ENCODE assay signal across 8 cellular contexts in the genomic region with DNA sequence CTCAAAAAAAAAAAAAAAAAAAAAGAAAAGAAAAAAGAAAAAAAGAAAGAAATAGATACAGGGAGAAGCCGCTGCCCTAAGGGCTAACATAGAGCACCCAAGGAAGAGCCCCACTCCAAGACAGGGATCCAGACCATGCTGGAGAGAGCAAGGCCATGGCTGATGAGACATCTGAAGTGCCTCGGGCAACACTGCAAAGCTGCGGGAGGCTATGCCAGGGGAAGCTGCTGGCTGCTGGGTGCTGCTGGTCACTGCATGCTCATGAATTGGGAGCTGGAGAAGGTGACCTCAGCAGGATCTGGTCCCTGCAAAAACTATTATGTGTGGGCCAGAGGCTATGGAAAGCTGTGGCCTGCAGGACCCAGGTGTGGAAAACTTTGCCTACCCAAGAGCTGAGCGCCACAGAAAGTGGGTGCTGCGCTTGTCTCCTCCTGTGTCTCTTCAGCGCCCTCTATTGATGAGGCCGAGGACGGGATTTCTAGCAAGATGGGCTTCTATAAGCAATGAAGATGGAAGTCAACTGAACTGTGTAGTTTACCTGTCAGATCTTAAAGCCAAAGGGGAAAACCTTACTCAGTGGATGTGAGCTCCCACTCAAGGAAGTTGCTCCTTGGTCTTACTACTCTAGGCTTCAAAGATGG. TPM values are rescaled to one million over a fixed set of nuclear protein-coding genes. Genes with fewer than 3 reads are reported as not detected.
A peak's percentile ranks its signal among the peaks of the same experiment; 100 is the strongest.
DNase-seq lines count a peak whose midpoint lies in the region; ATAC-seq, FAIRE-seq and TF ChIP-seq lines count a peak whose summit lies in the region.

No MANE protein-coding gene starts in this region.

- H3K4me3 ChIP-seq in A549 (no peak overlapping the region), right lobe of liver (no peak overlapping the region)

- peak; percentile 42 to 55; a peak in 3 of 5 replicates for TF ChIP-seq RAD21 in A549 (conservative IDR thresholded peaks at IDR 0.05 in 1 of 2, IDR thresholded peaks at IDR 0.05 in 1 of 2)

- H3K27me3 Mint-ChIP-seq in activated B cell treated with CpG ODN at 0.5 μM for 24 hours: peaks cover under 1% of the 10 kb centered on the region
- H3K27me3 Mint-ChIP-seq in central memory CD8-positive, alpha-beta T cell: no peaks in the 10 kb centered on the region

- TF ChIP-seq CTCF in A549 (IDR thresholded peaks at IDR 0.05) (peak; percentile 71), activated B cell treated with CpG ODN at 0.5 μM for 24 hours (IDR thresholded peaks at IDR 0.05) (no peak), right lobe of liver (IDR thresholded peaks at IDR 0.05) (peak; percentile 56 to 80 (median 76))

- DNase-seq in A549 (ENCODE audit: low read depth in 1 of 2, low spot score in 1 of 2): peak; percentile 53 to 80
- peak; percentile 11 for DNase-seq in GM18507 (ENCODE audit: extremely low spot score, insufficient read length, low read depth)
- DNase-seq in NCI-H345 (lab: John Stamatoyannopoulos, UW): peak; percentile 82
- DNase-seq in activated B cell treated with CpG ODN at 0.5 μM for 24 hours: no peak
- peak; percentile 59 to 61 for DNase-seq in central memory CD8-positive, alpha-beta T cell (ENCODE audit: low spot score in 2 of 2)
- peak in 2 of 3 donors; percentile 69 to 71 for DNase-seq in right lobe of liver
- peak; percentile 31 for DNase-seq in stimulated activated CD8-positive, alpha-beta memory T cell treated with anti-CD3 and anti-CD28 coated beads, Interleukin-15, amount 100 ng/mL, for 1 hour (ENCODE audit: low read depth)

- no peak for TF ChIP-seq POLR2A in A549 (IDR thresholded peaks at IDR 0.05; ENCODE audit: low read length)
- no peak for TF ChIP-seq POLR2A in right lobe of liver (IDR thresholded peaks at IDR 0.05)

- peaks cover 13% of the 10 kb centered on the region for H3K4me1 Mint-ChIP-seq in activated B cell treated with CpG ODN at 0.5 μM for 24 hours
- H3K4me1 Mint-ChIP-seq in central memory CD8-positive, alpha-beta T cell: peaks cover 10% of the 10 kb centered on the region

- no peaks in the 10 kb centered on the region for H3K36me3 ChIP-seq in right lobe of liver

- WGBS in A549 (ENCODE audit: missing lambda C conversion rate): 20% methylated on average over 8 of the region's 8 CpGs
- 17% methylated on average over 6 of the region's 8 CpGs for WGBS in right lobe of liver (ENCODE audit: insufficient coverage, low coverage, low lambda C conversion rate, missing lambda C conversion rate)

- intact Hi-C loops in activated B cell treated with CpG ODN at 0.5 μM for 24 hours (cut with micrococcal nuclease): loop anchor here (1.0 to 5.0 kb wide), 5 partner anchors 38 to 288 kb away; a partner anchor contains a TSS
- intact Hi-C loops in right lobe of liver (cut with DNase I): loop anchor here in 1 of 2 donors (10.0 kb wide), 1 partner anchor 94 kb away; a partner anchor contains a TSS

- POLR2A ChIA-PET in A549 (lab: Yijun Ruan, JAX) (interaction anchor here (0.6 to 1.2 kb wide), 2 partner anchors 18 to 41 kb away, joined by 3 to 4 read pairs; no protein-coding TSS in a partner anchor), activated B cell treated with CpG ODN at 0.5 μM for 24 hours (lab: Charles Lee) (interaction anchor here (0.7 to 1.5 kb wide), 3 partner anchors 17 to 77 kb away, joined by 3 to 7 read pairs (median 6); a partner anchor contains a TSS)

- H3K4me3 Mint-ChIP-seq in activated B cell treated with CpG ODN at 0.5 μM for 24 hours: no peak overlapping the region
- no peak overlapping the region for H3K4me3 Mint-ChIP-seq in central memory CD8-positive, alpha-beta T cell

- no peak overlapping the region for H3K27ac ChIP-seq in A549
- no peak overlapping the region for H3K27ac ChIP-seq in right lobe of liver

- ATAC-seq in A549 (peak; percentile 86 to 88), activated B cell treated with CpG ODN at 0.5 μM for 24 hours (ENCODE audit: low read depth) (peak; percentile 69), right lobe of liver (peak; percentile 77 to 83 (median 79)), HG02884 (IDR thresholded peaks at IDR 0.05; ENCODE audit: unreplicated experiment) (no peak)
- ATAC-seq in central memory CD8-positive, alpha-beta T cell (replicated peaks; ENCODE audit: extremely low read depth, poor library complexity, severe bottlenecking): peak; percentile 60

- H3K36me3 Mint-ChIP-seq in activated B cell treated with CpG ODN at 0.5 μM for 24 hours (ENCODE audit: low read depth): no peaks in the 10 kb centered on the region
- peaks cover 1% of the 10 kb centered on the region for H3K36me3 Mint-ChIP-seq in central memory CD8-positive, alpha-beta T cell (ENCODE audit: insufficient read depth)

- no peaks in the 10 kb centered on the region for H3K9me3 Mint-ChIP-seq in activated B cell treated with CpG ODN at 0.5 μM for 24 hours
- H3K9me3 Mint-ChIP-seq in central memory CD8-positive, alpha-beta T cell: no peaks in the 10 kb centered on the region

- no peak for FAIRE-seq in A549 (lab: Jason Lieb, UNC)
- peak; percentile 55 for FAIRE-seq in GM18507 (lab: Jason Lieb, UNC)

- no peak for TF ChIP-seq EP300 in A549 (IDR thresholded peaks at IDR 0.05)

- CTCF ChIA-PET in A549 (lab: Yijun Ruan, JAX) (interaction anchor here (0.7 to 57.7 kb wide), 35 partner anchors 9 to 350 kb away, joined by 3 to 1614 read pairs (median 5); a partner anchor contains a TSS), activated B cell treated with CpG ODN at 0.5 μM for 24 hours (lab: Charles Lee) (interaction anchor here (0.9 to 3.0 kb wide), 10 partner anchors 8 to 83 kb away, joined by 3 to 29 read pairs (median 4); a partner anchor contains a TSS)

- H3K4me1 ChIP-seq in A549 (0 out of 3 replicates have a peak, but pooled peaks cover 3% of the 10 kb centered on the region), right lobe of liver (no peaks in the 10 kb centered on the region)

- H3K9me3 ChIP-seq in A549 (no peaks in the 10 kb centered on the region), right lobe of liver (no peaks in the 10 kb centered on the region)

- no peak overlapping the region for H3K27ac Mint-ChIP-seq in activated B cell treated with CpG ODN at 0.5 μM for 24 hours
- no peak overlapping the region for H3K27ac Mint-ChIP-seq in central memory CD8-positive, alpha-beta T cell (ENCODE audit: low read depth)

- no peaks in the 10 kb centered on the region for H3K27me3 ChIP-seq in right lobe of liver

- H3K4me2 ChIP-seq in A549: peak overlapping the region; percentile 32; the same call in 1 of the 3 replicates

TF ChIP-seq in A549, 52 proteins besides CTCF, POLR2A, EP300 and RAD21 (continues in another document):
- TF ChIP-seq TP53 (CRISPR knock-in tag; IDR thresholded peaks at IDR 0.05) (no peak), KDM5A (IDR thresholded peaks at IDR 0.05) (no peak), HOXA7 (CRISPR knock-in tag; IDR thresholded peaks at IDR 0.05) (no peak), ZFP36 (IDR thresholded peaks at IDR 0.05; ENCODE audit: borderline replicate concordance, partially characterized antibody) (no peak)
- TF ChIP-seq, protein P1, sequence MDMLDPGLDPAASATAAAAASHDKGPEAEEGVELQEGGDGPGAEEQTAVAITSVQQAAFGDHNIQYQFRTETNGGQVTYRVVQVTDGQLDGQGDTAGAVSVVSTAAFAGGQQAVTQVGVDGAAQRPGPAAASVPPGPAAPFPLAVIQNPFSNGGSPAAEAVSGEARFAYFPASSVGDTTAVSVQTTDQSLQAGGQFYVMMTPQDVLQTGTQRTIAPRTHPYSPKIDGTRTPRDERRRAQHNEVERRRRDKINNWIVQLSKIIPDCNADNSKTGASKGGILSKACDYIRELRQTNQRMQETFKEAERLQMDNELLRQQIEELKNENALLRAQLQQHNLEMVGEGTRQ (IDR thresholded peaks at IDR 0.05): no peak

RNA-seq across cellular contexts. Expression of a gene that starts 17.3 kb away (rescaled TPM):
- polyA plus RNA-seq in A549 (2011; rRNA removed): 2.6 and 3.9 TPM in 2 replicates
- 5.3 and 7.1 TPM in 2 replicates for polyA plus RNA-seq in A549 (2012; cell fraction: cytosol; rRNA removed)
- polyA plus RNA-seq in A549 (2012; cell fraction: nucleus; rRNA removed): 16.3 and 21.2 TPM in 2 replicates
- 4.3 to 7.6 TPM (median 6.4 TPM) in 3 replicates for polyA plus RNA-seq in A549 (2017; fragmentation: RNase III; extraction: RNeasy Plus Mini Kit Qiagen cat#74134 plus additional on column Dnase treatment)
- 1.7 and 2.6 TPM in 2 replicates for polyA minus RNA-seq in A549 (2011; rRNA and poly(A)+ RNA removed)
- total RNA-seq in activated B cell treated with CpG ODN at 0.5 μM for 24 hours: 13.5 and 17.1 TPM in 2 replicates
- 1 to 10 TPM in 4 of 6 experiments, under 1 TPM in 2; 0.35 to 2.2 (median 1.1) TPM for total RNA-seq in right lobe of liver

RNA-seq across cellular contexts. Expression of a gene that starts 32.0 kb away (rescaled TPM):
- polyA plus RNA-seq in A549 (2011; rRNA removed): not detected in 2 replicates
- 0.01 and 0.06 TPM in 2 replicates for polyA plus RNA-seq in A549 (2012; cell fraction: cytosol; rRNA removed)
- polyA plus RNA-seq in A549 (2012; cell fraction: nucleus; rRNA removed): 0.11 and 0.13 TPM in 2 replicates
- polyA plus RNA-seq in A549 (2017; fragmentation: RNase III; extraction: RNeasy Plus Mini Kit Qiagen cat#74134 plus additional on column Dnase treatment): 0.03 TPM in 1 of 3 replicates, not detected in the others
- 0.10 TPM in 1 of 2 replicates, not detected in the other for polyA minus RNA-seq in A549 (2011; rRNA and poly(A)+ RNA removed)
- not detected in 2 replicates for total RNA-seq in activated B cell treated with CpG ODN at 0.5 μM for 24 hours
- total RNA-seq in right lobe of liver: not detected

RNA-seq across cellular contexts. Expression of a gene that starts 41.4 kb away (rescaled TPM):
- 11.0 and 12.2 TPM in 2 replicates for polyA plus RNA-seq in A549 (2011; rRNA removed)
- polyA plus RNA-seq in A549 (2012; cell fraction: cytosol; rRNA removed): 7.8 and 11.8 TPM in 2 replicates
- polyA plus RNA-seq in A549 (2012; cell fraction: nucleus; rRNA removed): 19.0 and 23.5 TPM in 2 replicates
- polyA plus RNA-seq in A549 (2017; fragmentation: RNase III; extraction: RNeasy Plus Mini Kit Qiagen cat#74134 plus additional on column Dnase treatment): 15.3 to 18.7 TPM (median 18.0 TPM) in 3 replicates
- 3.4 and 3.7 TPM in 2 replicates for polyA minus RNA-seq in A549 (2011; rRNA and poly(A)+ RNA removed)
- 1.9 TPM in 2 replicates for total RNA-seq in activated B cell treated with CpG ODN at 0.5 μM for 24 hours
- 10 to 100 TPM in 5 of 6 experiments, 1 to 10 TPM in 1; 6.3 to 25.4 (median 15.6) TPM for total RNA-seq in right lobe of liver

RNA-seq across cellular contexts. Expression of a gene that starts 44.0 kb away (rescaled TPM):
- polyA plus RNA-seq in A549 (2011; rRNA removed): 47.4 and 56.2 TPM in 2 replicates
- polyA plus RNA-seq in A549 (2012; cell fraction: cytosol; rRNA removed): 74.5 and 78.7 TPM in 2 replicates
- 87.4 and 91.7 TPM in 2 replicates for polyA plus RNA-seq in A549 (2012; cell fraction: nucleus; rRNA removed)
- polyA plus RNA-seq in A549 (2017; fragmentation: RNase III; extraction: RNeasy Plus Mini Kit Qiagen cat#74134 plus additional on column Dnase treatment): 87.5 to 90.8 TPM (median 89.9 TPM) in 3 replicates
- 18.0 and 21.5 TPM in 2 replicates for polyA minus RNA-seq in A549 (2011; rRNA and poly(A)+ RNA removed)
- total RNA-seq in activated B cell treated with CpG ODN at 0.5 μM for 24 hours: 56.9 and 59.2 TPM in 2 replicates
- total RNA-seq in right lobe of liver: 10 to 100 TPM in 5 of 6 experiments, 1 to 10 TPM in 1; 8.2 to 31.9 (median 12.1) TPM

RNA-seq across cellular contexts. Expression of a gene that starts 49.8 kb away (rescaled TPM):
- 62.9 and 70.1 TPM in 2 replicates for polyA plus RNA-seq in A549 (2011; rRNA removed)
- 71.9 and 85.0 TPM in 2 replicates for polyA plus RNA-seq in A549 (2012; cell fraction: cytosol; rRNA removed)
- 35.0 and 45.6 TPM in 2 replicates for polyA plus RNA-seq in A549 (2012; cell fraction: nucleus; rRNA removed)
- 71.9 to 73.8 TPM (median 73.5 TPM) in 3 replicates for polyA plus RNA-seq in A549 (2017; fragmentation: RNase III; extraction: RNeasy Plus Mini Kit Qiagen cat#74134 plus additional on column Dnase treatment)
- 26.8 and 28.1 TPM in 2 replicates for polyA minus RNA-seq in A549 (2011; rRNA and poly(A)+ RNA removed)
- 62.6 and 74.3 TPM in 2 replicates for total RNA-seq in activated B cell treated with CpG ODN at 0.5 μM for 24 hours
- total RNA-seq in right lobe of liver: 10 to 100 TPM; 17.6 to 34.1 (median 28.6) TPM
